ENCODE assay signal across 8 cellular contexts in the genomic region with DNA sequence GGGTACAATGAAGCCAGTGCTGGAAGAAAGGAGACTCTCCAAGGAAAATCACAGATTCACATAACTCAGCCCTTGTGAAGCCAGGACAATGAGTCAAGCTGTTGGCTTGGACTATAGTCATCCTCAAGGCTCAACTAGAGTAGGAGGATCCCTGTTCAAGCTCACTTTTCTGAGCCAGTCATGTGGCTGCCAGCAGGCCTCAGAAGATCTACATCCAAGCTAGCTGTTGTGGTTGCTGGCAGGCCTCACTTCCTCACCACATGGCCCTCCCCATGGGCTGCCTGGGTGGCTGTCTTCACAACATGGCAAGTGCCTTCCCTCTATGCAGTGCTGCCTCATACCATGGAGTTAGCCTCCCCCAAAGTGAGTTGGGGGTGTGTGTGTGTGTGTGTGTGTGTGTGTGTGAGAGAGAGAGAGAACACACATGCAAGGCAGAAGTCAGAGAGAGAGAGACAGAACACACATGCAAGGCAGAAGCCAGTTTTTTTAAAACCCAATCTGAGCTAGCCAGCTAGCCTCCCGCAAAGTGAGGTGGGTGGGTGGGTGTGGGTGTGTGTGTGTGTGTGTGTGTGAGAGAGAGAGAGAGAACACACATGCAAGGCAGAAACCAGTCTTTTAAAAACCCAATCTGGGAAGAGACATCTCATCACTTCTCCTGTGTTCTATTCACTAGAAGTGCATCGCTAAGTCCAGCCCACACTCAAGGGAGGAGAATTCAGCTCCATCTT. TPM values are rescaled to one million over a fixed set of nuclear protein-coding genes. Genes with fewer than 3 reads are reported as not detected.
DNase-seq lines count a peak whose midpoint lies in the region; ATAC-seq and TF ChIP-seq lines count a peak whose summit lies in the region.

No MANE protein-coding gene starts in this region.

- H3K27me3 ChIP-seq in psoas muscle (ENCODE audit: insufficient read depth in 3 of 3, low read length in 2 of 3) = no peaks in the 10 kb centered on the region

- H3K9me3 ChIP-seq in psoas muscle = no peaks in the 10 kb centered on the region

- DNase-seq in activated effector memory CD4-positive, alpha-beta T cell treated with anti-CD3 and anti-CD28 coated beads, Interleukin-2, amount 50 U/mL, for 16 hours = peak; percentile 87
- DNase-seq in foreskin melanocyte (peak; percentile 95), psoas muscle (peak; percentile 86 to 92), ureter (ENCODE audit: low spot score) (peak; percentile 77), NCI-H2171 treated with DMSO at 0.1 percent for 48 hours (lab: John Stamatoyannopoulos, UW) (no peak)

- peak overlapping the region; percentile 57 for H3K27ac ChIP-seq in psoas muscle

- H3K4me3 ChIP-seq in psoas muscle = no peak overlapping the region

- peaks cover 5% of the 10 kb centered on the region for H3K4me1 ChIP-seq in psoas muscle

- intact Hi-C loops in psoas muscle (cut with DNase I) = no loop called here

- WGBS in psoas muscle, 3 donors = 77 to 88% (median 77%) methylated on average over 2 of the region's 2 CpGs

- peak; percentile 90 for ATAC-seq in GM18861 (IDR thresholded peaks at IDR 0.05; ENCODE audit: unreplicated experiment)
- peak; percentile 92 for ATAC-seq in HG03064 (IDR thresholded peaks at IDR 0.05; ENCODE audit: low read depth, unreplicated experiment)
- peak; percentile 97 to 99 (median 98) for ATAC-seq in psoas muscle

- H3K36me3 ChIP-seq in psoas muscle (ENCODE audit: insufficient read depth in 1 of 2, low read depth in 1 of 2) = no peaks in the 10 kb centered on the region

- TF ChIP-seq CTCF in psoas muscle (IDR thresholded peaks at IDR 0.05) = no peak

- TF ChIP-seq POLR2A in Raji (IDR thresholded peaks at IDR 0.05; ENCODE audit: insufficient read depth, low read depth, low read length) = peak; percentile 35; the same call in 1 of the 2 replicates

RNA-seq across cellular contexts. Expression of a gene that starts 17.1 kb away (rescaled TPM):
- total RNA-seq in psoas muscle (1 to 10 TPM; 1.8 to 5.2 (median 3.4) TPM), ureter (7.2 TPM)
- polyA plus RNA-seq in psoas muscle = 1 to 10 TPM in 1 of 3 donors, under 1 TPM in 2; 0.39 to 1.5 (median 0.80) TPM
